ENCODE assay signal across 11 cellular contexts in the genomic region with DNA sequence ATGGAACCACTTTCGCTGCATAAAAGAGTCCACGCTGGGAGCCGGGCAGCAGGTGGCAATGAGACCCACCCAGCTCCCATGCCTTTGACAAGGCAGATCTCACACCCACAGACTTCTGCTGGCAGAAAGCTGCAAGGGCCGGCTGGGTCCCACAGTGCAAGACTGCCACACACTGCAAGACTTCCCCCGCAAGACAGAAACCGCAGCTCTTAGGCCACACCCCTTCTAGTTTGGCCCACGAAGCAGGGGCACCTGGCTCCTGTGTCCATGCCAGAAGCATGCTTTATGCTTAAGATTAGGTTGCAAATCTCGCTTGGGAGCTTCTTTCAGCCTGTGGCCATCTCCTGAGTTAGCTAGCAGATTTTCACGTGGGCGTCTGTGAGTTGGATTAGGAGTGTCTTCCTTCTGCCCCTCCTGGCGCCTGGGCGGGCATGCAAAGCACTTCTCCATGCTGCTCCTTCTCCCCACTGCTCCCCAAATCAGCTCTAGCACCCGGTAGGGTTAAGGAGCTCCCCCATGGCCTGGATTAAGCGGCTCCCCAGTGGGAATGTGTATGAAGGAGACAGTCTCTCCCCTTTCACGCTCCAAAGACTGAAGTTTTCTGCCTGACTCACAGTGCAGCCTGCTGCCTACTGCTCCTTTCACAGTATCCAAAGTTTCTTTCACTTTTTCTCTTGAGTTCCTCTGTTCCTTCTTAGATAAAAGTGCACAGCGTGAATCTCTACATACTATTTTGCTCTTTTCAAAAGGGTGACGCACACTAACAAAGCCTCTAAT. TPM values are rescaled to one million over a fixed set of nuclear protein-coding genes. Genes with fewer than 3 reads are reported as not detected.
DNase-seq lines count a peak whose midpoint lies in the region; ATAC-seq, FAIRE-seq and TF ChIP-seq lines count a peak whose summit lies in the region.
"Had no signal": no experiment of that assay in that cellular context is flagged by ENCODE, and none has a peak within 500 bp of the region (broad histone marks: within the 10 kb centered on the region; RNA-seq: fewer than 3 reads in every experiment).

No MANE protein-coding gene starts in this region.

- H3K4me3 ChIP-seq in adipocyte (ENCODE audit: low read length) = peak overlapping the region; percentile 84
- H3K4me3 ChIP-seq in stomach smooth muscle (ENCODE audit: low read length in 2 of 2) = peak overlapping the region; percentile 74 to 76

- H3K9me3 ChIP-seq in adipocyte (ENCODE audit: control insufficient read depth, low read length) (peaks cover 9% of the 10 kb centered on the region), stomach smooth muscle (ENCODE audit: control insufficient read depth in 2 of 2, low read length in 2 of 2) (no peaks in the 10 kb centered on the region)

- DNase-seq in H54 (ENCODE audit: insufficient read length, low spot score) (peak; percentile 25), adipocyte (ENCODE audit: low read depth) (peak; percentile 75), iPS-NIHi11 (ENCODE audit: low spot score) (peak; percentile 20), GM19240 (ENCODE audit: insufficient read length, low spot score) (no peak)
- DNase-seq: naive B cell, NCI-H187 treated with DMSO at 0.1 percent for 48 hours, testis had no signal

- no peaks in the 10 kb centered on the region for H3K36me3 Mint-ChIP-seq in activated T-helper 17 cell treated with anti-CD3 and anti-CD28 coated beads, Interleukin-2, amount 50 U/mL, for 72 hours (ENCODE audit: low read depth)
- H3K36me3 Mint-ChIP-seq: naive B cell had no signal

- no peak for ATAC-seq in activated T-helper 17 cell treated with anti-CD3 and anti-CD28 coated beads, Interleukin-2, amount 50 U/mL, for 72 hours (replicated peaks)
- ATAC-seq in GM21825 (IDR thresholded peaks at IDR 0.05; ENCODE audit: unreplicated experiment) (no peak), HG02973 (IDR thresholded peaks at IDR 0.05; ENCODE audit: unreplicated experiment) (no peak)

- TF ChIP-seq POLR2A in H54 (IDR thresholded peaks at IDR 0.05; ENCODE audit: low read depth, low read length) = no peak

- FAIRE-seq in H54 (lab: Jason Lieb, UNC) = peak; percentile 99

- H3K36me3 ChIP-seq in adipocyte (ENCODE audit: control insufficient read depth, insufficient read depth, low read length, severe bottlenecking) = no peaks in the 10 kb centered on the region
- H3K36me3 ChIP-seq in stomach smooth muscle (ENCODE audit: control insufficient read depth in 2 of 2, insufficient read depth in 2 of 2, low read length in 2 of 2) = no peaks in the 10 kb centered on the region

- no peak overlapping the region for H3K27ac Mint-ChIP-seq in activated T-helper 17 cell treated with anti-CD3 and anti-CD28 coated beads, Interleukin-2, amount 50 U/mL, for 72 hours

- no peak overlapping the region for H3K4me3 Mint-ChIP-seq in activated T-helper 17 cell treated with anti-CD3 and anti-CD28 coated beads, Interleukin-2, amount 50 U/mL, for 72 hours

- no peak overlapping the region for H3K27ac ChIP-seq in stomach smooth muscle (ENCODE audit: low read length)
- H3K27ac ChIP-seq: testis had no signal

- peaks cover 11% of the 10 kb centered on the region for H3K27me3 Mint-ChIP-seq in activated T-helper 17 cell treated with anti-CD3 and anti-CD28 coated beads, Interleukin-2, amount 50 U/mL, for 72 hours

- H3K4me1 ChIP-seq in adipocyte (ENCODE audit: control insufficient read depth, insufficient read depth, low read length) (peaks cover 36% of the 10 kb centered on the region), stomach smooth muscle (ENCODE audit: control insufficient read depth, insufficient read depth, low read length) (peaks cover 11% of the 10 kb centered on the region)
- H3K4me1 ChIP-seq: testis had no signal

- H3K9me3 Mint-ChIP-seq in activated T-helper 17 cell treated with anti-CD3 and anti-CD28 coated beads, Interleukin-2, amount 50 U/mL, for 72 hours = peaks cover 9% of the 10 kb centered on the region

- H3K4me1 Mint-ChIP-seq in activated T-helper 17 cell treated with anti-CD3 and anti-CD28 coated beads, Interleukin-2, amount 50 U/mL, for 72 hours = no peaks in the 10 kb centered on the region
- H3K4me1 Mint-ChIP-seq: naive B cell had no signal

- H3K27me3 ChIP-seq in adipocyte (replicated peaks; ENCODE audit: control insufficient read depth, insufficient read depth, low read length) (no peaks in the 10 kb centered on the region), stomach smooth muscle (ENCODE audit: control insufficient read depth in 1 of 2, insufficient read depth in 2 of 2, low read length in 2 of 2) (no peaks in the 10 kb centered on the region)
- H3K27me3 ChIP-seq: testis had no signal

- H3K9ac ChIP-seq in adipocyte (ENCODE audit: low read length) (peak overlapping the region; percentile 89), stomach smooth muscle (ENCODE audit: low read length in 2 of 2) (peak overlapping the region; percentile 12 to 30)

RNA-seq across cellular contexts. Expression of gene GPC6, which starts 17.7 kb away (rescaled TPM):
- total RNA-seq in activated T-helper 17 cell treated with anti-CD3 and anti-CD28 coated beads, Interleukin-2, amount 50 U/mL, for 72 hours = not detected
